Comparison of ENCODE assay signal across 38 cellular contexts in genomic region chr12:94684416-94684815, GRCh38. TPM values are rescaled to one million over a fixed set of nuclear protein-coding genes. Genes with fewer than 3 reads are reported as not detected.
"Had no signal": no experiment of that assay in that cellular context is flagged by ENCODE, and none has a peak within 500 bp of the region (broad histone marks: within the 10 kb centered on the region; RNA-seq: fewer than 3 reads in every experiment).

No MANE protein-coding gene starts in this region.

- H3K4me3 Mint-ChIP-seq: activated CD4-positive, alpha-beta memory T cell treated with anti-CD3 and anti-CD28 coated beads for 36 hours; activated CD4-positive, alpha-beta T cell treated with anti-CD3 and anti-CD28 coated beads for 36 hours; activated CD4-positive, alpha-beta T cell treated with anti-CD3 and anti-CD28 coated beads, Interleukin-2, amount 10 ng/mL, durations not matched to agents 24 days and 14 days; activated CD8-positive, alpha-beta memory T cell treated with anti-CD3 and anti-CD28 coated beads, Interleukin-2, amount 10 ng/mL, durations not matched to agents 7 days and 5 days; activated CD8-positive, alpha-beta T cell treated with anti-CD3 and anti-CD28 coated beads, Interleukin-2, amount 10 ng/mL, durations not matched to agents 7 days and 5 days; activated naive CD4-positive, alpha-beta T cell treated with anti-CD3 and anti-CD28 coated beads for 36 hours; activated naive CD4-positive, alpha-beta T cell treated with anti-CD3 and anti-CD28 coated beads, Interleukin-2, amount 50 U/mL, for 24 hours; activated naive CD8-positive, alpha-beta T cell treated with anti-CD3 and anti-CD28 coated beads for 36 hours; activated naive CD8-positive, alpha-beta T cell treated with anti-CD3 and anti-CD28 coated beads, Interleukin-2, amount 50 U/mL, for 24 hours; activated T-helper 1 cell treated with anti-CD3 and anti-CD28 coated beads, Interleukin-12 subunit alpha, Interleukin-12 subunit beta, Interleukin-2, Interleukin-4 antibody, amounts not matched to agents 30 ng/mL and 10 ng/mL and 1 ng/mL, durations not matched to agents 14 hours and 24 hours and 36 hours; dendritic cell treated with granulocyte-macrophage colony-stimulating factor and Interleukin-4, amounts not matched to agents 40 ng/mL and 50 ng/mL, for 4 days; T-cell; T-helper 1 cell treated with Interleukin-12 subunit alpha and Interleukin-12 subunit beta and Interleukin-4 antibody, amounts not matched to agents 30 μg/mL and 1 μg/mL, for 36 hours had no signal

- ATAC-seq: activated CD4-positive, alpha-beta T cell treated with anti-CD3 and anti-CD28 coated beads for 36 hours; activated CD8-positive, alpha-beta memory T cell treated with anti-CD3 and anti-CD28 coated beads, Interleukin-2, amount 10 ng/mL, durations not matched to agents 7 days and 5 days; activated CD8-positive, alpha-beta T cell treated with anti-CD3 and anti-CD28 coated beads, Interleukin-2, amount 10 ng/mL, durations not matched to agents 7 days and 5 days; activated naive CD8-positive, alpha-beta T cell treated with anti-CD3 and anti-CD28 coated beads, Interleukin-2, amount 50 U/mL, for 24 hours; body of pancreas; gastroesophageal sphincter; heart right ventricle; T-cell had no signal

- H3K27me3 Mint-ChIP-seq: activated naive CD4-positive, alpha-beta T cell treated with anti-CD3 and anti-CD28 coated beads, Interleukin-2, amount 50 U/mL, for 24 hours; dendritic cell treated with granulocyte-macrophage colony-stimulating factor and Interleukin-4, amounts not matched to agents 40 ng/mL and 50 ng/mL, for 4 days; T-cell had no signal

- H3K4me3 ChIP-seq: adrenal gland, body of pancreas, breast epithelium, cardiac muscle cell, colonic mucosa, dorsolateral prefrontal cortex, esophagus squamous epithelium, gastroesophageal sphincter, heart right ventricle had no signal

- H3K27ac ChIP-seq: adrenal gland, body of pancreas, breast epithelium, cardiac muscle cell, colonic mucosa, dorsolateral prefrontal cortex, esophagus squamous epithelium, gastroesophageal sphincter, heart right ventricle had no signal

- H3K27ac Mint-ChIP-seq: activated CD4-positive, alpha-beta memory T cell treated with anti-CD3 and anti-CD28 coated beads for 36 hours; activated CD4-positive, alpha-beta T cell treated with anti-CD3 and anti-CD28 coated beads for 36 hours; activated CD4-positive, alpha-beta T cell treated with anti-CD3 and anti-CD28 coated beads, Interleukin-2, amount 10 ng/mL, durations not matched to agents 24 days and 14 days; activated CD8-positive, alpha-beta memory T cell treated with anti-CD3 and anti-CD28 coated beads, Interleukin-2, amount 10 ng/mL, durations not matched to agents 7 days and 5 days; activated CD8-positive, alpha-beta T cell treated with anti-CD3 and anti-CD28 coated beads, Interleukin-2, amount 10 ng/mL, durations not matched to agents 7 days and 5 days; activated naive CD4-positive, alpha-beta T cell treated with anti-CD3 and anti-CD28 coated beads for 36 hours; activated naive CD4-positive, alpha-beta T cell treated with anti-CD3 and anti-CD28 coated beads, Interleukin-2, amount 50 U/mL, for 24 hours; activated naive CD8-positive, alpha-beta T cell treated with anti-CD3 and anti-CD28 coated beads for 36 hours; activated naive CD8-positive, alpha-beta T cell treated with anti-CD3 and anti-CD28 coated beads, Interleukin-2, amount 50 U/mL, for 24 hours; activated T-helper 1 cell treated with anti-CD3 and anti-CD28 coated beads, Interleukin-12 subunit alpha, Interleukin-12 subunit beta, Interleukin-2, Interleukin-4 antibody, amounts not matched to agents 30 ng/mL and 10 ng/mL and 1 ng/mL, durations not matched to agents 14 hours and 24 hours and 36 hours; activated T-helper 2 cell treated with anti-CD3 and anti-CD28 coated beads, Interferon-gamma antibody, Interleukin-2, Interleukin-4, amounts not matched to agents 10 μg/mL and 5 μg/mL and 100 μg/mL, durations not matched to agents 14 hours and 24 hours and 36 hours; dendritic cell treated with granulocyte-macrophage colony-stimulating factor and Interleukin-4, amounts not matched to agents 40 ng/mL and 50 ng/mL, for 4 days; T-cell; T-helper 1 cell treated with Interleukin-12 subunit alpha and Interleukin-12 subunit beta and Interleukin-4 antibody, amounts not matched to agents 30 μg/mL and 1 μg/mL, for 36 hours had no signal

- H3K9me3 ChIP-seq: adrenal gland, body of pancreas, breast epithelium, colonic mucosa, esophagus squamous epithelium, gastroesophageal sphincter, heart right ventricle had no signal

- DNase-seq: activated CD4-positive, alpha-beta memory T cell treated with anti-CD3 and anti-CD28 coated beads for 36 hours; activated CD4-positive, alpha-beta T cell treated with anti-CD3 and anti-CD28 coated beads for 36 hours; activated CD4-positive, alpha-beta T cell treated with anti-CD3 and anti-CD28 coated beads, Interleukin-2, amount 10 ng/mL, durations not matched to agents 24 days and 14 days; activated CD4-positive, CD25-positive, alpha-beta regulatory T cell; activated CD4-positive, CD25-positive, alpha-beta regulatory T cell treated with anti-CD3 and anti-CD28 coated beads, Interleukin-2, amount 50 U/mL, for 72 hours; activated CD8-positive, alpha-beta memory T cell treated with anti-CD3 and anti-CD28 coated beads, Interleukin-2, amount 10 ng/mL, durations not matched to agents 7 days and 5 days; activated CD8-positive, alpha-beta memory T cell treated with anti-CD3 and anti-CD28 coated beads, Interleukin-2, amount 50 U/mL, for 4 hours; activated CD8-positive, alpha-beta T cell treated with anti-CD3 and anti-CD28 coated beads, Interleukin-2, amount 10 ng/mL, durations not matched to agents 7 days and 5 days; activated effector memory CD4-positive, alpha-beta T cell treated with anti-CD3 and anti-CD28 coated beads, Interleukin-2, amount 50 U/mL, for 16 hours; activated naive CD4-positive, alpha-beta T cell treated with anti-CD3 and anti-CD28 coated beads for 36 hours; activated naive CD8-positive, alpha-beta T cell treated with anti-CD3 and anti-CD28 coated beads for 36 hours; activated naive CD8-positive, alpha-beta T cell treated with anti-CD3 and anti-CD28 coated beads, Interleukin-2, amount 50 U/mL, for 24 hours; activated T-cell treated with anti-CD3 and anti-CD28 coated beads, Interleukin-2, amount 50 U/mL, for 1 hour; activated T-cell treated with anti-CD3 and anti-CD28 coated beads, Interleukin-2, amount 50 U/mL, for 48 hours; adrenal gland; amygdala; aorta; body of pancreas; central memory CD4-positive, alpha-beta T cell; cerebellar nuclear complex; colonic mucosa; dorsolateral prefrontal cortex; effector memory CD4-positive, alpha-beta T cell; erythroblast; esophagus squamous epithelium; foreskin melanocyte; heart right ventricle; T-cell; T-helper 9 cell had no signal

- H3K4me1 Mint-ChIP-seq: activated CD4-positive, alpha-beta T cell treated with anti-CD3 and anti-CD28 coated beads for 36 hours; activated CD4-positive, alpha-beta T cell treated with anti-CD3 and anti-CD28 coated beads, Interleukin-2, amount 10 ng/mL, durations not matched to agents 24 days and 14 days; activated naive CD4-positive, alpha-beta T cell treated with anti-CD3 and anti-CD28 coated beads, Interleukin-2, amount 50 U/mL, for 24 hours; activated naive CD8-positive, alpha-beta T cell treated with anti-CD3 and anti-CD28 coated beads for 36 hours had no signal

- H3K9me3 Mint-ChIP-seq: activated CD4-positive, alpha-beta memory T cell treated with anti-CD3 and anti-CD28 coated beads for 36 hours; activated CD4-positive, alpha-beta T cell treated with anti-CD3 and anti-CD28 coated beads, Interleukin-2, amount 10 ng/mL, durations not matched to agents 24 days and 14 days; activated naive CD4-positive, alpha-beta T cell treated with anti-CD3 and anti-CD28 coated beads for 36 hours; activated naive CD4-positive, alpha-beta T cell treated with anti-CD3 and anti-CD28 coated beads, Interleukin-2, amount 50 U/mL, for 24 hours; activated naive CD8-positive, alpha-beta T cell treated with anti-CD3 and anti-CD28 coated beads for 36 hours; activated naive CD8-positive, alpha-beta T cell treated with anti-CD3 and anti-CD28 coated beads, Interleukin-2, amount 50 U/mL, for 24 hours; activated T-helper 1 cell treated with anti-CD3 and anti-CD28 coated beads, Interleukin-12 subunit alpha, Interleukin-12 subunit beta, Interleukin-2, Interleukin-4 antibody, amounts not matched to agents 30 ng/mL and 10 ng/mL and 1 ng/mL, durations not matched to agents 14 hours and 24 hours and 36 hours; activated T-helper 2 cell treated with anti-CD3 and anti-CD28 coated beads, Interferon-gamma antibody, Interleukin-2, Interleukin-4, amounts not matched to agents 10 μg/mL and 5 μg/mL and 100 μg/mL, durations not matched to agents 14 hours and 24 hours and 36 hours; T-helper 1 cell treated with Interleukin-12 subunit alpha and Interleukin-12 subunit beta and Interleukin-4 antibody, amounts not matched to agents 30 μg/mL and 1 μg/mL, for 36 hours had no signal

- H3K27me3 ChIP-seq: adrenal gland, body of pancreas, breast epithelium, cardiac muscle cell, colonic mucosa, dorsolateral prefrontal cortex, esophagus squamous epithelium, gastroesophageal sphincter, heart right ventricle had no signal

- H3K36me3 ChIP-seq: adrenal gland, breast epithelium, cardiac muscle cell, colonic mucosa, esophagus squamous epithelium, gastroesophageal sphincter, heart right ventricle had no signal

- H3K4me1 ChIP-seq: body of pancreas, breast epithelium, colonic mucosa had no signal

- H3K36me3 Mint-ChIP-seq: activated CD4-positive, alpha-beta memory T cell treated with anti-CD3 and anti-CD28 coated beads for 36 hours; activated CD8-positive, alpha-beta memory T cell treated with anti-CD3 and anti-CD28 coated beads, Interleukin-2, amount 10 ng/mL, durations not matched to agents 7 days and 5 days; activated naive CD4-positive, alpha-beta T cell treated with anti-CD3 and anti-CD28 coated beads, Interleukin-2, amount 50 U/mL, for 24 hours; activated naive CD8-positive, alpha-beta T cell treated with anti-CD3 and anti-CD28 coated beads for 36 hours; T-cell had no signal

RNA-seq across cellular contexts. Expression of gene TMCC3, which starts 34.1 kb away (rescaled TPM):
- total RNA-seq: activated CD4-positive, alpha-beta T cell treated with anti-CD3 and anti-CD28 coated beads, Interleukin-2, amount 10 ng/mL, durations not matched to agents 24 days and 14 days; T-helper 2 cell treated with Interferon-gamma antibody and Interleukin-4, amounts not matched to agents 100 ng/mL and 5 ng/mL, for 36 hours had no signal
